In the genomic region with DNA sequence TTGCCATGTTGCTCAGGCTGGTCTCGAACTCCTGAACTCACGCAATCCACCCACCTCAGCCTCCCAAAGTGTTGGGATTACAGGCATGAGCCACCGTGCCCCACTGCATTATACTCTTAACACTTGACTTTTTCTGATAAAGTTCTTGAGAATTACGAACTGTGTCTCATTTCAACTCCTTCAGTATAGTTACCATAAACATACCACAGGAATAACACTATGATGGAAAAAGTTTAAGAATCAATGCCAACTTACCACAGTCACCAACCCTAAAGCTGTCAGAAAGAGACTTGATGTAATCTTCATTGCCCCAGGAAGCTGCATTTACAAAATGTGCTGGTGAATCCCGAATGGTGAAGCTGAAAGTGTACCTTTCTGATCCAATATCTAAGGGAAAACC, we compare ENCODE assay signal across 32 cellular contexts. TPM values are rescaled to one million over a fixed set of nuclear protein-coding genes. Genes with fewer than 3 reads are reported as not detected.
"Had no signal": no experiment of that assay in that cellular context is flagged by ENCODE, and none has a peak within 500 bp of the region (broad histone marks: within the 10 kb centered on the region; RNA-seq: fewer than 3 reads in every experiment).

No MANE protein-coding gene starts in this region.

- H3K4me1 ChIP-seq: testis, thyroid gland, tibial artery, tibial nerve, upper lobe of right lung, uterus had no signal

- DNase-seq: stimulated activated CD4-positive, alpha-beta T cell treated with anti-CD3 and anti-CD28 coated beads, Interleukin-2, amount 100 ng/mL, for 48 hours; stimulated activated CD4-positive, alpha-beta T cell treated with anti-CD3 and anti-CD28 coated beads, Interleukin-4, amount 100 ng/mL, for 1 hour; stimulated activated CD4-positive, alpha-beta T cell treated with anti-CD3 and anti-CD28 coated beads, Interleukin-4, amount 100 ng/mL, for 24 hours; stimulated activated CD4-positive, alpha-beta T cell treated with anti-CD3 and anti-CD28 coated beads, Interleukin-4, amount 100 ng/mL, for 4 hours; stimulated activated CD8-positive, alpha-beta memory T cell treated with anti-CD3 and anti-CD28 coated beads, Interleukin-4, amount 100 ng/mL, for 48 hours; stimulated activated naive B cell treated with anti-CD40 and anti-IgM and Interleukin-4, amounts not matched to agents 10 μg/mL and 1 μg/mL and 100 μg/mL, for 72 hours; stimulated activated naive CD4-positive, alpha-beta T cell; stimulated activated naive CD4-positive, alpha-beta T cell treated with Interleukin-2 at 50 U/mL for 16 hours; stimulated activated naive CD8-positive, alpha-beta T cell treated with anti-CD3 and anti-CD28 coated beads, Interleukin-15, amount 100 ng/mL, for 72 hours; stimulated activated naive CD8-positive, alpha-beta T cell treated with anti-CD3 and anti-CD28 coated beads, Interleukin-15, Interleukin-2, amounts not matched to agents 100 U/mL and 50 U/mL, for 24 hours; stomach; substantia nigra; testis; thyroid gland; tibial artery; transverse colon; trophoblast cell; upper lobe of left lung; upper lobe of right lung; uterus had no signal

- ATAC-seq: stimulated activated memory B cell treated with anti-CD40 and anti-IgM and Interleukin-4, amounts not matched to agents 10 μg/mL and 1 μg/mL and 100 μg/mL, for 72 hours; stimulated activated naive B cell treated with anti-CD40 and anti-IgM and Interleukin-4, amounts not matched to agents 10 μg/mL and 1 μg/mL and 100 μg/mL, for 72 hours; stimulated activated naive CD8-positive, alpha-beta T cell treated with anti-CD3 and anti-CD28 coated beads, Interleukin-15, amount 100 ng/mL, for 72 hours; stimulated activated naive CD8-positive, alpha-beta T cell treated with anti-CD3 and anti-CD28 coated beads, Interleukin-15, Interleukin-2, amounts not matched to agents 100 U/mL and 50 U/mL, for 24 hours; upper lobe of right lung had no signal

- H3K4me3 Mint-ChIP-seq: stimulated activated memory B cell treated with anti-CD40 and anti-IgM and Interleukin-4, amounts not matched to agents 10 μg/mL and 1 μg/mL and 100 μg/mL, for 72 hours; stimulated activated naive B cell treated with anti-CD40 and anti-IgM and Interleukin-4, amounts not matched to agents 10 μg/mL and 1 μg/mL and 100 μg/mL, for 72 hours; stimulated activated naive CD8-positive, alpha-beta T cell treated with anti-CD3 and anti-CD28 coated beads, Interleukin-15, amount 100 ng/mL, for 72 hours; stimulated activated naive CD8-positive, alpha-beta T cell treated with anti-CD3 and anti-CD28 coated beads, Interleukin-15, Interleukin-2, amounts not matched to agents 100 ng/mL and 50 ng/mL, for 24 hours; type B pancreatic cell had no signal

- H3K27ac ChIP-seq: stomach, suprapubic skin, testis, thoracic aorta, thyroid gland, tibial artery, tibial nerve, transverse colon, upper lobe of left lung, upper lobe of right lung, uterus, vagina had no signal

- H3K9me3 ChIP-seq: stomach, suprapubic skin, testis, thoracic aorta, thyroid gland, tibial artery, tibial nerve, transverse colon, upper lobe of left lung, upper lobe of right lung, uterus, vagina had no signal

- FAIRE-seq: urothelium cell line had no signal

- H3K4me3 ChIP-seq: stomach, suprapubic skin, testis, thoracic aorta, thyroid gland, tibial artery, tibial nerve, transverse colon, upper lobe of left lung, upper lobe of right lung, uterus, vagina had no signal

- H3K4me1 Mint-ChIP-seq: stimulated activated memory B cell treated with anti-CD40 and anti-IgM and Interleukin-4, amounts not matched to agents 10 μg/mL and 1 μg/mL and 100 μg/mL, for 72 hours; stimulated activated naive B cell treated with anti-CD40 and anti-IgM and Interleukin-4, amounts not matched to agents 10 μg/mL and 1 μg/mL and 100 μg/mL, for 72 hours had no signal

- H3K9me3 Mint-ChIP-seq: stimulated activated memory B cell treated with anti-CD40 and anti-IgM and Interleukin-4, amounts not matched to agents 10 μg/mL and 1 μg/mL and 100 μg/mL, for 72 hours; stimulated activated naive B cell treated with anti-CD40 and anti-IgM and Interleukin-4, amounts not matched to agents 10 μg/mL and 1 μg/mL and 100 μg/mL, for 72 hours; stimulated activated naive CD8-positive, alpha-beta T cell treated with anti-CD3 and anti-CD28 coated beads, Interleukin-15, amount 100 ng/mL, for 72 hours; stimulated activated naive CD8-positive, alpha-beta T cell treated with anti-CD3 and anti-CD28 coated beads, Interleukin-15, Interleukin-2, amounts not matched to agents 100 ng/mL and 50 ng/mL, for 24 hours; type B pancreatic cell had no signal

- H3K36me3 Mint-ChIP-seq: stimulated activated memory B cell treated with anti-CD40 and anti-IgM and Interleukin-4, amounts not matched to agents 10 μg/mL and 1 μg/mL and 100 μg/mL, for 72 hours; stimulated activated naive B cell treated with anti-CD40 and anti-IgM and Interleukin-4, amounts not matched to agents 10 μg/mL and 1 μg/mL and 100 μg/mL, for 72 hours; type B pancreatic cell had no signal

- H3K27ac Mint-ChIP-seq: stimulated activated memory B cell treated with anti-CD40 and anti-IgM and Interleukin-4, amounts not matched to agents 10 μg/mL and 1 μg/mL and 100 μg/mL, for 72 hours; stimulated activated naive B cell treated with anti-CD40 and anti-IgM and Interleukin-4, amounts not matched to agents 10 μg/mL and 1 μg/mL and 100 μg/mL, for 72 hours; stimulated activated naive CD8-positive, alpha-beta T cell treated with anti-CD3 and anti-CD28 coated beads, Interleukin-15, amount 100 ng/mL, for 72 hours; stimulated activated naive CD8-positive, alpha-beta T cell treated with anti-CD3 and anti-CD28 coated beads, Interleukin-15, Interleukin-2, amounts not matched to agents 100 ng/mL and 50 ng/mL, for 24 hours; type B pancreatic cell had no signal

RNA-seq across cellular contexts. Expression of a gene that starts 10.2 kb away (rescaled TPM):
- total RNA-seq: stomach, subcutaneous adipose tissue, thoracic aorta, tibial nerve, transverse colon, upper lobe of right lung, ureter, urinary bladder, vagina had no signal
- polyA plus RNA-seq: urinary bladder had no signal

RNA-seq across cellular contexts. Expression of a gene that starts 56.5 kb away (rescaled TPM):
- total RNA-seq: stomach, subcutaneous adipose tissue, temporal lobe, thoracic aorta, tibial nerve, upper lobe of right lung, uterus had no signal
